Comparison of ENCODE assay signal across 1 cellular context in the genomic region with DNA sequence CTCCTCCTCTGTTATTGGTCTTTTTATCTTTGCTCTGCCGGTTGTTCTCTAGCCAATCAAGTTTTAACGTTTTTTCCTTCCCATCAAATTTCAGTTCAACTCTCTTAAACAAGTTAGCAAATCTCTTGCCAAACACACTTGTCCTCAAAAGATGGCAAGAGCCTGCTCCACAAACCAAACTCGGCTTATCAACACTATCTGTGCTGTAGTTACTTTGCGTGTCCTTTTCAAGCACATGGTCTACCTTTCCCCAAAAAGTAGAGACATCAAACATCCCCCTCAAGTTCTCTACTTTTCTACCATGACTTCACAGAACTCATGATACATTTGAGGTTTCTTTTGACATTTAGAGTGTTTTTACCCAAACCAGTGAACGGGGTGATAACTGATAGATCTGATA.
TF ChIP-seq lines count a peak whose summit lies in the region.

No MANE protein-coding gene starts in this region.

TF ChIP-seq in GM12878, 131 proteins besides CTCF, POLR2A, EP300 and RAD21:
- TF ChIP-seq CEBPB (IDR thresholded peaks at IDR 0.05; ENCODE audit: borderline replicate concordance in 1 of 2, low read depth in 2 of 2, low read length in 2 of 2) (no peak), NR2C2 (IDR thresholded peaks at IDR 0.05; ENCODE audit: borderline replicate concordance, control insufficient read depth, insufficient read length, low read depth) (no peak), KAT2A (conservative IDR thresholded peaks at IDR 0.05; ENCODE audit: control insufficient read depth, low read depth, low read length) (no peak), JUNB (IDR thresholded peaks at IDR 0.05) (no peak)
